ENCODE assay signal across 20 cellular contexts in the genomic region with DNA sequence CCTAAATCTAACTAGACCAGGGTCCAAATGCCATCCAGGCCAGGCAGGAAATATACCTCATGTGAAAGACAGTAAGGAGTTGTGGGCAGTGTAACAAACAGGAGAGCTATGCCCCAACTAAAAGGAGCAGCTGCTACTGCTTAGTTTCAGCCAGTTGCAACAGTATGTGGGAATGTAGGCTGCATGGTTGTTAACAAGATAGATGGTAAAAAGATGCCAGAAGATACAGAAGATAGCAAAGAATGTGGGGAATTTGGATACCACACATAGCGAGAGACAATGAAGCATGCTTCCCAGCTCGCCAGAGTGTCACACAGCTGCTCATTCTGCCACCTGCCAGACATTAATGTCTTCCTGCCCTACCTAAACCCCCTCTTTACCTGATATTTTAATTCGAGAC. TPM values are rescaled to one million over a fixed set of nuclear protein-coding genes. Genes with fewer than 3 reads are reported as not detected.
DNase-seq lines count a peak whose midpoint lies in the region; ATAC-seq, FAIRE-seq and TF ChIP-seq lines count a peak whose summit lies in the region.
"Had no signal": no experiment of that assay in that cellular context is flagged by ENCODE, and none has a peak within 500 bp of the region (broad histone marks: within the 10 kb centered on the region; RNA-seq: fewer than 3 reads in every experiment).

No MANE protein-coding gene starts in this region.

- H3K4me3 ChIP-seq in astrocyte (ENCODE audit: insufficient read depth, low read depth, low read length) (no peak overlapping the region), heart left ventricle (no peak overlapping the region)

- H3K9ac ChIP-seq in astrocyte (ENCODE audit: low read length): no peak overlapping the region

- no peak for TF ChIP-seq POLR2A in heart left ventricle (IDR thresholded peaks at IDR 0.05)

- H3K36me3 Mint-ChIP-seq in astrocyte (ENCODE audit: low read depth, unreplicated experiment): peaks cover 6% of the 10 kb centered on the region

- intact Hi-C loops in heart left ventricle (cut with DNase I): no loop called here

- 89 to 96% (median 96%) methylated on average over 3 of the region's 3 CpGs for WGBS in heart left ventricle, 4 donors

- no peak for FAIRE-seq in astrocyte (lab: Jason Lieb, UNC)

- no peak for ATAC-seq in heart left ventricle
- ATAC-seq: left colon; naive thymus-derived CD4-positive, alpha-beta T cell; Panc1 had no signal

- H3K9me3 ChIP-seq in astrocyte (ENCODE audit: insufficient read depth, low read depth, low read length) (no peaks in the 10 kb centered on the region), heart left ventricle (no peaks in the 10 kb centered on the region)

- H3K9me3 Mint-ChIP-seq in astrocyte (ENCODE audit: unreplicated experiment): no peaks in the 10 kb centered on the region
- H3K9me3 Mint-ChIP-seq: activated naive CD8-positive, alpha-beta T cell treated with anti-CD3 and anti-CD28 coated beads, Interleukin-2, amount 10 ng/mL, durations not matched to agents 7 days and 5 days had no signal

- DNase-seq in GM04504 (ENCODE audit: low read depth): peak; percentile 67
- peak; percentile 56 for DNase-seq in astrocyte (ENCODE audit: low read depth)
- peak; percentile 12 for DNase-seq in iPS-NIHi11 (ENCODE audit: low spot score)
- peak; percentile 3 for DNase-seq in renal cortical epithelial cell (ENCODE audit: low read depth)
- no peak for DNase-seq in RPMI8226
- DNase-seq in NCI-H146 (lab: John Stamatoyannopoulos, UW): no peak
- DNase-seq in heart left ventricle: no peak
- no peak for DNase-seq in H4 (ENCODE audit: low spot score)
- DNase-seq: activated CD4-positive, alpha-beta T cell treated with anti-CD3 and anti-CD28 coated beads, Interleukin-2, amount 50 U/mL, for 48 hours; activated naive CD8-positive, alpha-beta T cell treated with anti-CD3 and anti-CD28 coated beads, Interleukin-2, amount 10 ng/mL, durations not matched to agents 7 days and 5 days; activated T-cell treated with anti-CD3 and anti-CD28 coated beads, Interleukin-2, amount 50 U/mL, for 48 hours; C1 segment of cervical spinal cord; caudate nucleus; DMS153; GOT3; left colon; naive thymus-derived CD4-positive, alpha-beta T cell; NCI-H2081 treated with DMSO at 0.1 percent for 48 hours; NCI-H748 treated with DMSO at 0.1 percent for 48 hours had no signal

- H3K27me3 Mint-ChIP-seq in astrocyte (ENCODE audit: low read depth, unreplicated experiment): no peaks in the 10 kb centered on the region
- H3K27me3 Mint-ChIP-seq: activated naive CD8-positive, alpha-beta T cell treated with anti-CD3 and anti-CD28 coated beads, Interleukin-2, amount 10 ng/mL, durations not matched to agents 7 days and 5 days; naive thymus-derived CD4-positive, alpha-beta T cell had no signal

- H4K20me1 ChIP-seq in astrocyte (ENCODE audit: insufficient read depth, low read length): no peaks in the 10 kb centered on the region

- H3K27ac Mint-ChIP-seq in astrocyte (ENCODE audit: unreplicated experiment): peak overlapping the region; percentile 59
- H3K27ac Mint-ChIP-seq: activated naive CD8-positive, alpha-beta T cell treated with anti-CD3 and anti-CD28 coated beads, Interleukin-2, amount 10 ng/mL, durations not matched to agents 7 days and 5 days had no signal

- H3K4me1 ChIP-seq in astrocyte (ENCODE audit: insufficient read depth, low read length): no peaks in the 10 kb centered on the region
- H3K4me1 ChIP-seq in heart left ventricle: no peaks in the 10 kb centered on the region

- no peak overlapping the region for H3K4me2 ChIP-seq in astrocyte (ENCODE audit: low read length)

- peaks cover 25% of the 10 kb centered on the region for H3K4me1 Mint-ChIP-seq in astrocyte (ENCODE audit: low read depth, unreplicated experiment)

- H3K4me3 Mint-ChIP-seq in astrocyte (ENCODE audit: unreplicated experiment): no peak overlapping the region
- H3K4me3 Mint-ChIP-seq: activated naive CD8-positive, alpha-beta T cell treated with anti-CD3 and anti-CD28 coated beads, Interleukin-2, amount 10 ng/mL, durations not matched to agents 7 days and 5 days; naive thymus-derived CD4-positive, alpha-beta T cell had no signal

- H3K79me2 ChIP-seq in astrocyte (ENCODE audit: insufficient read depth, low read length): no peaks in the 10 kb centered on the region

- H3K36me3 ChIP-seq in astrocyte (ENCODE audit: insufficient read depth, low read length) (peaks cover 4% of the 10 kb centered on the region), heart left ventricle (peaks cover 0 to 73% (median 44%) of the 10 kb centered on the region in 9 donors)

- TF ChIP-seq CTCF in astrocyte (IDR thresholded peaks at IDR 0.05; ENCODE audit: insufficient read depth, low read depth, low read length) (no peak), heart left ventricle (IDR thresholded peaks at IDR 0.05) (no peak)

- H3K27me3 ChIP-seq in astrocyte (ENCODE audit: insufficient read depth, low read length) (no peaks in the 10 kb centered on the region), heart left ventricle (no peaks in the 10 kb centered on the region)

- no peak overlapping the region for H2AFZ ChIP-seq in astrocyte (ENCODE audit: low read depth, low read length)

- H3K27ac ChIP-seq in astrocyte (ENCODE audit: low read depth, low read length): no peak overlapping the region
- no peak overlapping the region for H3K27ac ChIP-seq in heart left ventricle

RNA-seq across cellular contexts. Expression of a gene that starts 39.4 kb away (rescaled TPM):
- total RNA-seq in astrocyte: 26.7 and 37.2 TPM in 2 replicates
- 13.9 and 63.1 TPM in 2 replicates for total RNA-seq in renal cortical epithelial cell
- 100 to 1,000 TPM in 1 of 9 donors, 10 to 100 TPM in 8; 19.3 to 138 (median 49.9) TPM for total RNA-seq in heart left ventricle
- 10 to 100 TPM; 21.8 to 28.2 TPM for polyA plus RNA-seq in heart left ventricle
- total RNA-seq in H4 (2014; rRNA removed; shearing (Covaris generic)): 38.0 and 39.3 TPM in 2 replicates

RNA-seq across cellular contexts. Expression of a gene that starts 48.9 kb away (rescaled TPM):
- 21.4 and 25.2 TPM in 2 replicates for total RNA-seq in astrocyte
- total RNA-seq in renal cortical epithelial cell: 25.0 and 29.2 TPM in 2 replicates
- total RNA-seq in heart left ventricle: 10 to 100 TPM in 1 of 9 donors, 1 to 10 TPM in 8; 5.9 to 16.7 (median 8.4) TPM
- polyA plus RNA-seq in heart left ventricle: 1 to 10 TPM; 2.2 to 3.8 TPM
- 11.0 and 11.4 TPM in 2 replicates for total RNA-seq in H4 (2014; rRNA removed; shearing (Covaris generic))

RNA-seq across cellular contexts. Expression of a gene that starts 49.1 kb away (rescaled TPM):
- total RNA-seq in astrocyte: 32.4 and 40.4 TPM in 2 replicates
- total RNA-seq in renal cortical epithelial cell: 37.3 and 48.3 TPM in 2 replicates
- 10 to 100 TPM in 5 of 9 donors, 1 to 10 TPM in 4; 7.4 to 18.5 (median 11.2) TPM for total RNA-seq in heart left ventricle
- polyA plus RNA-seq in heart left ventricle: 1 to 10 TPM; 4.2 to 5.1 TPM
- total RNA-seq in H4 (2014; rRNA removed; shearing (Covaris generic)): 18.0 and 22.0 TPM in 2 replicates

Comparison
In these comparisons a context has a peak if more than half of its experiments do, and no peak if none do; other contexts are left out.
1. DNase-seq: peak in GM04504 (single experiment), astrocyte (single experiment), iPS-NIHi11 (single experiment) and renal cortical epithelial cell (single experiment); none in RPMI8226 (single experiment), NCI-H146 (single experiment), heart left ventricle (0 of 5) and H4 (single experiment).